ENCODE assay signal across 13 cellular contexts in genomic region chr6:137363805-137364138, GRCh38.
DNase-seq lines count a peak whose midpoint lies in the region; ATAC-seq and TF ChIP-seq lines count a peak whose summit lies in the region.
"Had no signal": no experiment of that assay in that cellular context is flagged by ENCODE, and none has a peak within 500 bp of the region (broad histone marks: within the 10 kb centered on the region; RNA-seq: fewer than 3 reads in every experiment).

No MANE protein-coding gene starts in this region.

- H3K36me3 ChIP-seq in breast epithelium = no peaks in the 10 kb centered on the region
- H3K36me3 ChIP-seq: cardiac muscle cell, esophagus muscularis mucosa had no signal

- no peak overlapping the region for H3K4me3 Mint-ChIP-seq in MCF 10A (ENCODE audit: unreplicated experiment)
- H3K4me3 Mint-ChIP-seq in T-cell = peak overlapping the region in 2 of 3 donors; percentile 1 to 35
- H3K4me3 Mint-ChIP-seq: nephron progenitor cell had no signal

- ATAC-seq in T-cell (replicated peaks in 1 of 4) = peak; percentile 54 to 84 (median 80)
- ATAC-seq in left lobe of liver = no peak
- no peak for ATAC-seq in GM19467 (IDR thresholded peaks at IDR 0.05; ENCODE audit: unreplicated experiment)

- intact Hi-C loops in MCF 10A (cut with micrococcal nuclease) = no loop called here
- intact Hi-C loops in breast epithelium (cut with DNase I; ENCODE audit: low total_unique reads) = no loop called here

- no peaks in the 10 kb centered on the region for H3K27me3 ChIP-seq in breast epithelium
- H3K27me3 ChIP-seq: cardiac muscle cell had no signal

- POLR2A ChIA-PET in MCF 10A (lab: Yijun Ruan, JAX) (interaction anchor here (0.7 kb wide), 1 partner anchor 97 kb away, joined by 3 read pairs; no protein-coding TSS in a partner anchor), T-cell (lab: Charles Lee) (interaction anchor here in 1 of 2 donors (0.6 kb wide), 1 partner anchor 199 kb away, joined by 4 read pairs; no protein-coding TSS in a partner anchor)

- no peaks in the 10 kb centered on the region for H3K9me3 ChIP-seq in breast epithelium
- H3K9me3 ChIP-seq: esophagus muscularis mucosa had no signal

- TF ChIP-seq CTCF in MCF 10A (IDR thresholded peaks at IDR 0.05; ENCODE audit: unreplicated experiment) (no peak), breast epithelium (IDR thresholded peaks at IDR 0.05) (no peak), choroid plexus epithelial cell (conservative IDR thresholded peaks at IDR 0.05; ENCODE audit: low read depth, low read length) (no peak)

- H3K27ac Mint-ChIP-seq in MCF 10A (ENCODE audit: low read depth, unreplicated experiment) (no peak overlapping the region), T-cell (peak overlapping the region in 1 of 2 donors; percentile 75)
- H3K27ac Mint-ChIP-seq: nephron progenitor cell had no signal

- H3K4me3 ChIP-seq in breast epithelium (no peak overlapping the region), choroid plexus epithelial cell (ENCODE audit: low read depth, low read length) (no peak overlapping the region)
- H3K4me3 ChIP-seq: cardiac muscle cell, esophagus muscularis mucosa had no signal

- H3K9me3 Mint-ChIP-seq in MCF 10A (ENCODE audit: unreplicated experiment) (no peaks in the 10 kb centered on the region), T-cell (no peaks in the 10 kb centered on the region)
- H3K9me3 Mint-ChIP-seq: nephron progenitor cell had no signal

- DNase-seq in MCF 10A (ENCODE audit: unreplicated experiment) = peak; percentile 11
- DNase-seq in breast epithelium (ENCODE audit: low spot score in 2 of 2) = no peak
- peak in 1 of 34 experiments; percentile 6 for DNase-seq in T-cell
- peak; percentile 62 for DNase-seq in choroid plexus epithelial cell (ENCODE audit: low read depth)
- DNase-seq in left lobe of liver (ENCODE audit: low spot score) = no peak
- no peak for DNase-seq in GM19240 (ENCODE audit: insufficient read length, low spot score)
- DNase-seq: activated CD8-positive, alpha-beta memory T cell treated with anti-CD3 and anti-CD28 coated beads, Interleukin-2, amount 50 U/mL, for 48 hours; NCI-H187; nephron progenitor cell had no signal

- CTCF ChIA-PET in MCF 10A (lab: Yijun Ruan, JAX) (no interaction called here), T-cell (lab: Charles Lee) (interaction anchor here in 1 of 2 donors (0.5 to 1.4 kb wide), 5 partner anchors 20 to 1294 kb away, joined by 3 to 7 read pairs (median 3); no protein-coding TSS in a partner anchor)

- H3K36me3 Mint-ChIP-seq in MCF 10A (ENCODE audit: insufficient read depth, unreplicated experiment) (no peaks in the 10 kb centered on the region), T-cell (no peaks in the 10 kb centered on the region)

- no TSS peak for BruUV-seq in MCF 10A (replicated peaks; lab: Mats Ljungman, UMichigan)

- H3K27me3 Mint-ChIP-seq in MCF 10A (ENCODE audit: insufficient read depth, unreplicated experiment) = no peaks in the 10 kb centered on the region
- H3K27me3 Mint-ChIP-seq in T-cell = no peaks in the 10 kb centered on the region

- H3K27ac ChIP-seq in breast epithelium (no peak overlapping the region), temporal lobe (ENCODE audit: low read depth, low read length) (peak overlapping the region; percentile 90)
- H3K27ac ChIP-seq: cardiac muscle cell, esophagus muscularis mucosa had no signal

- no peaks in the 10 kb centered on the region for H3K4me1 ChIP-seq in breast epithelium
- H3K4me1 ChIP-seq: esophagus muscularis mucosa had no signal

- TF ChIP-seq POLR2A in breast epithelium (IDR thresholded peaks at IDR 0.05) = no peak

- H3K4me1 Mint-ChIP-seq in MCF 10A (ENCODE audit: insufficient read depth, unreplicated experiment) (no peaks in the 10 kb centered on the region), T-cell (peaks cover 22 to 30% (median 23%) of the 10 kb centered on the region in 3 donors)

Comparison
In these comparisons a context has a peak if more than half of its experiments do, and no peak if none do; other contexts are left out.
1. DNase-seq: peak in MCF 10A (single experiment) and choroid plexus epithelial cell (single experiment); none in breast epithelium (0 of 2), left lobe of liver (single experiment) and GM19240 (single experiment).
2. ATAC-seq: peak in T-cell (4 of 4); none in left lobe of liver (single experiment) and GM19467 (single experiment).